Comparison of ENCODE assay signal across 8 cellular contexts in the genomic region with DNA sequence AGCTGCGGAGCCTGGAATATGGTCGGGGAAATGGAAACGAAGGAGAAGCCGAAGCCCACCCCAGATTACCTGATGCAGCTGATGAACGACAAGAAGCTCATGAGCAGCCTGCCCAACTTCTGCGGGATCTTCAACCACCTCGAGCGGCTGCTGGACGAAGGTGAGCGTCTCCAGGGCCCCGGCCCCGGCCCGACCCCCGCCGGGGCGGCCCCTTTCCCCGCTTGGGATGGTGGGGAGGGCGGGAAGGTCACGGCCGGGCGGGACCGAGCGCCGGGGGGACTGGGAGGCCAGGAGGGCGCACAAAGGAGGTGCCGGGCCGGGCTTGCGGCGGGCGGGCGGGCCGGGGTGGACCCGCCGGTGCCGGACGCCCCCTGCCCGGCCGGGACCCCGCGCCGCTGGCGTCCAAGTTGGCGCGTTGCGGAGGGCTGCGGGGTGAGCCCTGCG. TPM values are rescaled to one million over a fixed set of nuclear protein-coding genes. Genes with fewer than 3 reads are reported as not detected.
A peak's percentile ranks its signal among the peaks of the same experiment; 100 is the strongest.
DNase-seq lines count a peak whose midpoint lies in the region; ATAC-seq and TF ChIP-seq lines count a peak whose summit lies in the region.

No MANE protein-coding gene starts in this region.

- no peaks in the 10 kb centered on the region for H3K9me1 ChIP-seq in IMR-90 (ENCODE audit: insufficient read depth, low read length)

- no peak overlapping the region; the same call in 1 of the 2 replicates for H3K56ac ChIP-seq in IMR-90 (ENCODE audit: extremely low read depth, insufficient read depth, low read length)

- no peak for ATAC-seq in IMR-90 (ENCODE audit: low read depth)
- ATAC-seq in stimulated activated memory B cell treated with anti-CD40 and anti-IgM and Interleukin-4, amounts not matched to agents 10 μg/mL and 1 μg/mL and 100 μg/mL, for 72 hours: peak; percentile 1
- ATAC-seq in GM21619 (IDR thresholded peaks at IDR 0.05; ENCODE audit: unreplicated experiment): no peak

- H3K4me1 ChIP-seq in IMR-90 (ENCODE audit: control insufficient read depth, insufficient read depth, low read length): peaks cover 2% of the 10 kb centered on the region; the same call in 1 of the 2 replicates
- H3K4me1 ChIP-seq in iPS-18a (ENCODE audit: control insufficient read depth, low read depth, low read length): peaks cover 37% of the 10 kb centered on the region

- no peaks in the 10 kb centered on the region for H3K27me3 ChIP-seq in IMR-90 (ENCODE audit: control insufficient read depth, insufficient read depth, low read length)
- H3K27me3 ChIP-seq in iPS-18a (ENCODE audit: control insufficient read depth, insufficient read depth, low read length): peaks cover 8% of the 10 kb centered on the region

- H2AK5ac ChIP-seq in IMR-90 (ENCODE audit: low read depth, low read length): peak overlapping the region; percentile 20; the same call in 1 of the 2 replicates

- H2AFZ ChIP-seq in IMR-90 (replicated peaks; ENCODE audit: low read length, poor library complexity): peak overlapping the region; percentile 87

- H3K27me3 Mint-ChIP-seq in activated naive CD4-positive, alpha-beta T cell treated with anti-CD3 and anti-CD28 coated beads, Interleukin-2, amount 10 ng/mL, durations not matched to agents 7 days and 5 days: peaks cover 17% of the 10 kb centered on the region
- H3K27me3 Mint-ChIP-seq in stimulated activated memory B cell treated with anti-CD40 and anti-IgM and Interleukin-4, amounts not matched to agents 10 μg/mL and 1 μg/mL and 100 μg/mL, for 72 hours: no peaks in the 10 kb centered on the region

- H3K9me3 ChIP-seq in IMR-90 (ENCODE audit: control insufficient read depth, insufficient read depth, low read length) (no peaks in the 10 kb centered on the region), iPS-18a (ENCODE audit: control insufficient read depth, low read depth, low read length) (no peaks in the 10 kb centered on the region)

- intact Hi-C loops in IMR-90 (cut with micrococcal nuclease): loop anchor here (2.0 to 10.0 kb wide), 7 partner anchors 117 to 1830 kb away; no protein-coding TSS in a partner anchor

- in situ Hi-C loops in IMR-90 (cut with MboI; ENCODE audit: low sequenced_read_pairs): loop anchor here (25.0 kb wide), 1 partner anchor 2003 kb away; no protein-coding TSS in a partner anchor

- H3K4me3 ChIP-seq in IMR-90 (ENCODE audit: insufficient read depth, low read depth, low read length) (peak overlapping the region; percentile 100), iPS-18a (ENCODE audit: low read length) (peak overlapping the region; percentile 91)

- H4K20me1 ChIP-seq in IMR-90 (ENCODE audit: insufficient read depth, low read length): peaks cover 24% of the 10 kb centered on the region

- no peak for TF ChIP-seq CTCF in IMR-90 (conservative IDR thresholded peaks at IDR 0.05; ENCODE audit: low read depth, low read length)

- H3K9ac ChIP-seq in IMR-90 (ENCODE audit: low read depth, low read length) (peak overlapping the region; percentile 100), iPS-18a (ENCODE audit: low read length) (peak overlapping the region; percentile 76)

- TF ChIP-seq POLR2A in IMR-90 (IDR thresholded peaks at IDR 0.05; ENCODE audit: low read depth, low read length): no peak

- peaks cover 46% of the 10 kb centered on the region for H3K4me1 Mint-ChIP-seq in activated naive CD4-positive, alpha-beta T cell treated with anti-CD3 and anti-CD28 coated beads, Interleukin-2, amount 10 ng/mL, durations not matched to agents 7 days and 5 days
- H3K4me1 Mint-ChIP-seq in stimulated activated memory B cell treated with anti-CD40 and anti-IgM and Interleukin-4, amounts not matched to agents 10 μg/mL and 1 μg/mL and 100 μg/mL, for 72 hours: peaks cover 49% of the 10 kb centered on the region

- H3K27ac Mint-ChIP-seq in activated naive CD4-positive, alpha-beta T cell treated with anti-CD3 and anti-CD28 coated beads, Interleukin-2, amount 10 ng/mL, durations not matched to agents 7 days and 5 days: peak overlapping the region; percentile 92
- H3K27ac Mint-ChIP-seq in stimulated activated memory B cell treated with anti-CD40 and anti-IgM and Interleukin-4, amounts not matched to agents 10 μg/mL and 1 μg/mL and 100 μg/mL, for 72 hours: peak overlapping the region; percentile 89

- CTCF ChIA-PET in IMR-90 (lab: Yijun Ruan, JAX): no interaction called here
- CTCF ChIA-PET in activated naive CD4-positive, alpha-beta T cell treated with anti-CD3 and anti-CD28 coated beads, Interleukin-2, amount 10 ng/mL, durations not matched to agents 7 days and 5 days (lab: Charles Lee): interaction anchor here (0.7 to 1.4 kb wide), 2 partner anchors 14 to 50 kb away, joined by 3 read pairs; no protein-coding TSS in a partner anchor

- no peak overlapping the region for H2BK15ac ChIP-seq in IMR-90 (ENCODE audit: low read depth, low read length)

- peak overlapping the region; percentile 71; the same call in 1 of the 2 replicates for H3K14ac ChIP-seq in IMR-90 (replicated peaks; ENCODE audit: low read depth, low read length)

- H3K36me3 ChIP-seq in IMR-90 (ENCODE audit: control insufficient read depth, insufficient read depth, low read length) (no peaks in the 10 kb centered on the region), iPS-18a (ENCODE audit: control insufficient read depth, low read depth, low read length) (no peaks in the 10 kb centered on the region)

- peak overlapping the region; percentile 78; the same call in 1 of the 2 replicates for H3K18ac ChIP-seq in IMR-90 (ENCODE audit: low read depth, low read length)

- peak overlapping the region; percentile 81 for H3K4me3 Mint-ChIP-seq in activated naive CD4-positive, alpha-beta T cell treated with anti-CD3 and anti-CD28 coated beads, Interleukin-2, amount 10 ng/mL, durations not matched to agents 7 days and 5 days
- peak overlapping the region; percentile 84 for H3K4me3 Mint-ChIP-seq in stimulated activated memory B cell treated with anti-CD40 and anti-IgM and Interleukin-4, amounts not matched to agents 10 μg/mL and 1 μg/mL and 100 μg/mL, for 72 hours

- H3K4ac ChIP-seq in IMR-90 (ENCODE audit: low read depth, low read length): peak overlapping the region; percentile 91; the same call in 1 of the 2 replicates

- no peaks in the 10 kb centered on the region for H3K9me3 Mint-ChIP-seq in activated naive CD4-positive, alpha-beta T cell treated with anti-CD3 and anti-CD28 coated beads, Interleukin-2, amount 10 ng/mL, durations not matched to agents 7 days and 5 days
- no peaks in the 10 kb centered on the region for H3K9me3 Mint-ChIP-seq in stimulated activated memory B cell treated with anti-CD40 and anti-IgM and Interleukin-4, amounts not matched to agents 10 μg/mL and 1 μg/mL and 100 μg/mL, for 72 hours

- dilution Hi-C loops in IMR-90 (cut with HindIII; ENCODE audit: low sequenced_read_pairs, unreplicated experiment): no loop called here

- no TSS peak for BruUV-seq in IMR-90 (replicated peaks; lab: Mats Ljungman, UMichigan)

- H2BK120ac ChIP-seq in IMR-90 (ENCODE audit: low read depth, low read length): no peak overlapping the region

- no peaks in the 10 kb centered on the region for H3K79me1 ChIP-seq in IMR-90 (ENCODE audit: low read depth in 1 of 2, low read length in 2 of 2)

- peak overlapping the region; percentile 54; the same call in 1 of the 2 replicates for H4K91ac ChIP-seq in IMR-90 (ENCODE audit: insufficient read depth, low read depth, low read length)

- H4K8ac ChIP-seq in IMR-90 (ENCODE audit: low read depth in 2 of 2, low read length in 2 of 2): peak overlapping the region in 1 of 2 experiments; percentile 35; a peak in 1 of 4 replicates

- peak overlapping the region; percentile 86 for H4K5ac ChIP-seq in IMR-90 (ENCODE audit: low read depth, low read length)

- H3K36me3 Mint-ChIP-seq in activated naive CD4-positive, alpha-beta T cell treated with anti-CD3 and anti-CD28 coated beads, Interleukin-2, amount 10 ng/mL, durations not matched to agents 7 days and 5 days: peaks cover 2% of the 10 kb centered on the region
- no peaks in the 10 kb centered on the region for H3K36me3 Mint-ChIP-seq in stimulated activated memory B cell treated with anti-CD40 and anti-IgM and Interleukin-4, amounts not matched to agents 10 μg/mL and 1 μg/mL and 100 μg/mL, for 72 hours

- no peak overlapping the region for H3K4me2 ChIP-seq in IMR-90 (ENCODE audit: low read depth, low read length)

- peak overlapping the region; percentile 80 for H2AK9ac ChIP-seq in IMR-90 (replicated peaks; ENCODE audit: low read depth, low read length, poor library complexity)

- H3K23ac ChIP-seq in IMR-90 (ENCODE audit: low read depth, low read length): peak overlapping the region; percentile 89; the same call in 1 of the 2 replicates

- peak overlapping the region; percentile 99 for H2BK5ac ChIP-seq in IMR-90 (ENCODE audit: low read depth, low read length, poor library complexity, severe bottlenecking)

- peak; percentile 63 for DNase-seq in NCI-H82 (lab: John Stamatoyannopoulos, UW)
- DNase-seq in NCI-H82 treated with DMSO at 0.1 percent for 48 hours (lab: John Stamatoyannopoulos, UW; ENCODE audit: unreplicated experiment): no peak
- DNase-seq in IMR-90: no peak
- peak; percentile 43 for DNase-seq in activated naive CD4-positive, alpha-beta T cell treated with anti-CD3 and anti-CD28 coated beads, Interleukin-2, amount 10 ng/mL, durations not matched to agents 7 days and 5 days
- DNase-seq in NCI-H2029 (lab: John Stamatoyannopoulos, UW): no peak

- H2BK20ac ChIP-seq in IMR-90 (ENCODE audit: low read depth, low read length): no peak overlapping the region

- peak overlapping the region; percentile 99 for H3K27ac ChIP-seq in IMR-90 (ENCODE audit: insufficient read depth, low read length)
- no peak overlapping the region for H3K27ac ChIP-seq in iPS-18a (ENCODE audit: low read length)

- 0% methylated on average over 6 of the region's 47 CpGs; no CpG with 5 or more reads in 1 of the 2 experiments for WGBS in IMR-90 (ENCODE audit: extremely low coverage in 2 of 2, insufficient read length in 1 of 2), 2 experiments

- POLR2A ChIA-PET in IMR-90 (lab: Charles Lee; ENCODE audit: unreplicated experiment): no interaction called here

- no peak for TF ChIP-seq RAD21 in IMR-90 (IDR thresholded peaks at IDR 0.05; ENCODE audit: low read length)

TF ChIP-seq in IMR-90, 13 proteins besides CTCF, POLR2A, EP300 and RAD21:
- TF ChIP-seq CEBPB (IDR thresholded peaks at IDR 0.05; ENCODE audit: low read depth, low read length) (no peak), CHD1 (IDR thresholded peaks at IDR 0.05; ENCODE audit: low read depth, low read length) (no peak), RCOR1 (IDR thresholded peaks at IDR 0.05; ENCODE audit: insufficient replicate concordance, low read length) (no peak)
TF ChIP-seq in IMR-90: peak in this region for 0.

RNA-seq across cellular contexts. Expression of gene QKI, which starts 0.7 kb away (rescaled TPM):
- 171 and 232 TPM in 2 replicates for total RNA-seq in IMR-90 (2012; rRNA removed)
- polyA plus RNA-seq in IMR-90 (2012; rRNA removed): 106 and 112 TPM in 2 replicates
- 54.2 and 59.7 TPM in 2 replicates for polyA plus RNA-seq in IMR-90 (2012; cell fraction: cytosol; rRNA removed)
- 57.1 and 121 TPM in 2 replicates for polyA plus RNA-seq in IMR-90 (2012; cell fraction: nucleus; rRNA removed; ENCODE audit: low replicate concordance)

Comparison
In these comparisons a context has a peak if more than half of its experiments do, and no peak if none do; other contexts are left out.
1. DNase-seq: peak in NCI-H82 (single experiment) and activated naive CD4-positive, alpha-beta T cell treated with anti-CD3 and anti-CD28 coated beads, Interleukin-2, amount 10 ng/mL, durations not matched to agents 7 days and 5 days (single experiment); none in NCI-H82 treated with DMSO at 0.1 percent for 48 hours (single experiment), IMR-90 (single experiment) and NCI-H2029 (single experiment).